Comparison of ENCODE assay signal across 8 cellular contexts in genomic region chr5:74257645-74258328, GRCh38.
DNase-seq lines count a peak whose midpoint lies in the region; ATAC-seq, FAIRE-seq and TF ChIP-seq lines count a peak whose summit lies in the region.

No MANE protein-coding gene starts in this region.

- no peaks in the 10 kb centered on the region for H3K9me3 ChIP-seq in parathyroid adenoma (ENCODE audit: control insufficient read depth, low read length)

- H3K4me2 ChIP-seq in parathyroid adenoma (ENCODE audit: low read length), result peak overlapping the region; percentile 25

- no peaks in the 10 kb centered on the region for H3K36me3 ChIP-seq in parathyroid adenoma (ENCODE audit: control insufficient read depth, insufficient read depth, low read length)

- H3K27me3 ChIP-seq in parathyroid adenoma (ENCODE audit: control insufficient read depth, insufficient read depth, low read length), result no peaks in the 10 kb centered on the region

- no peak overlapping the region for H3K27ac ChIP-seq in parathyroid adenoma

- peaks cover 24% of the 10 kb centered on the region for H3K4me1 ChIP-seq in parathyroid adenoma

- peak overlapping the region; percentile 57 for H2AFZ ChIP-seq in parathyroid adenoma

- DNase-seq in MV-4-11 (lab: John Stamatoyannopoulos, UW) (peak; percentile 63), erythroblast (lab: John Stamatoyannopoulos, UW) (peak; percentile 58 to 71), A172 (ENCODE audit: low spot score) (no peak), urothelium cell line (ENCODE audit: low spot score) (no peak), HPDE6-E6E7 (ENCODE audit: extremely low spot score) (no peak)

- no peak overlapping the region for H3K9ac ChIP-seq in parathyroid adenoma

- ATAC-seq in GM19023 (IDR thresholded peaks at IDR 0.05; ENCODE audit: unreplicated experiment) (peak; percentile 71), HG03378 (IDR thresholded peaks at IDR 0.05; ENCODE audit: unreplicated experiment) (no peak)

- no peaks in the 10 kb centered on the region for H3K79me2 ChIP-seq in parathyroid adenoma

- TF ChIP-seq POLR2A in erythroblast (IDR thresholded peaks at IDR 0.05; ENCODE audit: low read length), result no peak

- no peak overlapping the region for H3K4me3 ChIP-seq in parathyroid adenoma (ENCODE audit: low read depth, low read length)

- TF ChIP-seq CTCF in parathyroid adenoma (IDR thresholded peaks at IDR 0.05), result no peak

- FAIRE-seq in urothelium cell line (lab: Jason Lieb, UNC), result no peak

Comparison
In these comparisons a context has a peak if more than half of its experiments do, and no peak if none do; other contexts are left out.
1. DNase-seq: peak in MV-4-11 (single experiment) and erythroblast (2 of 2); none in A172 (single experiment), urothelium cell line (single experiment) and HPDE6-E6E7 (single experiment).